10 cellular contexts compared by ENCODE assay signal in the genomic region with DNA sequence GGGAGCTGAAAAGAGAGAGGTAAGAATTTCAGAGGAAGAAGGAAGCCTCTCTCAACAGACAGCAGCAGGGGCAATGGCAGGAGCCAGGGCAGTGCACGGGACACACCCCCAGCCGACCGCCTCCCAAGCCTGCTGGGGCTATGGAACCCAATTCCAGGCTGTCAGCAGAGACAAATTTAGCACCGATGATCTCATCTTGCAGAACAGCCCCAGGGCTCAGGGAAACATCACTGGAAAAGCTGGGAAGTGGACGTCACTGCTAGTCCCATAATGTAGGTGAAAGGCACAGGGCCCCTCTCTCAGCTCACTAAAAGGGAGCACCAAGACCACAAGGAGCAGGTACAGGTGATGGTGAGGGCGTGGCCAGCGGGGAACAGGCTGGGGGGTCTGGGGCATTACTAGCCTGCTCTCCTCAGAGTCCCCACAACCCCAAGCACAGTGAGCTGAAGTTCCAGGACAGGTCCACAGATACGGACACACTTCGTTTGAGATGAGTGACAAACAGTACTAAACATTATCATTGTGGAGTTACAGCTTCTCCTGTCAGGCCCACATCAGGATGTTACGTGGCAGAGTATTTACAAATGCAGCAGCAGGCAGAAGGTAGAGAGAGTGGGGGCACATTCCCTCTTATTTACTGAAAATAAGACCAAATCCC.
DNase-seq lines count a peak whose midpoint lies in the region; TF ChIP-seq lines count a peak whose summit lies in the region.
"Had no signal": no experiment of that assay in that cellular context is flagged by ENCODE, and none has a peak within 500 bp of the region (broad histone marks: within the 10 kb centered on the region; RNA-seq: fewer than 3 reads in every experiment).

No MANE protein-coding gene starts in this region.

- H3K4me3 ChIP-seq in fibroblast of the aortic adventitia (ENCODE audit: low read depth, low read length) (no peak overlapping the region), ovary (no peak overlapping the region)

- no peaks in the 10 kb centered on the region for H3K36me3 ChIP-seq in ovary
- H3K36me3 ChIP-seq: brain microvascular endothelial cell had no signal

- TF ChIP-seq POLR2A in ovary (IDR thresholded peaks at IDR 0.05), result no peak

- DNase-seq in ELF-1 (ENCODE audit: low read depth, low spot score) (peak; percentile 83), RWPE1 (ENCODE audit: low spot score) (peak; percentile 7), fibroblast of the aortic adventitia (ENCODE audit: low read depth) (peak; percentile 78), ovary (peak; percentile 56 to 71 (median 57)), globus pallidus (ENCODE audit: low spot score) (no peak), NAMALWA (ENCODE audit: low spot score) (no peak)
- DNase-seq in stimulated activated CD4-positive, alpha-beta T cell treated with anti-CD3 and anti-CD28 coated beads, Interleukin-12 subunit alpha, Interleukin-12 subunit beta, amount 100 ng/mL, for 4 hours, result no peak
- DNase-seq in activated T-cell treated with anti-CD3 and anti-CD28 coated beads, Interleukin-2, amount 50 U/mL, for 48 hours, result no peak
- DNase-seq: activated CD4-positive, CD25-positive, alpha-beta regulatory T cell treated with anti-CD3 and anti-CD28 coated beads, Interleukin-2, amount 50 U/mL, for 72 hours; brain microvascular endothelial cell had no signal

- intact Hi-C loops in ovary (cut with DNase I), result no loop called here

- TF ChIP-seq CTCF in RWPE1 (conservative IDR thresholded peaks at IDR 0.05; ENCODE audit: low read depth) (no peak), fibroblast of the aortic adventitia (IDR thresholded peaks at IDR 0.05; ENCODE audit: insufficient read depth, low read length) (no peak), ovary (IDR thresholded peaks at IDR 0.05) (no peak)

- H3K9me3 ChIP-seq in ovary, result no peaks in the 10 kb centered on the region

- H3K27ac ChIP-seq in RWPE1 (no peak overlapping the region), ovary (peak overlapping the region in 1 of 2 donors; percentile 11)
- H3K27ac ChIP-seq: brain microvascular endothelial cell had no signal

- TF ChIP-seq EP300 in ovary (IDR thresholded peaks at IDR 0.05), result no peak

- 51 to 53% (median 52%) methylated on average over 10 of the region's 10 CpGs for WGBS in ovary, 3 donors

- H3K4me1 ChIP-seq in ovary (ENCODE audit: insufficient read depth), result peaks cover 14% of the 10 kb centered on the region

- CTCF ChIA-PET in RWPE1 (lab: Yijun Ruan, JAX), result no interaction called here

- H3K27me3 ChIP-seq in ovary, result no peaks in the 10 kb centered on the region
- H3K27me3 ChIP-seq: brain microvascular endothelial cell had no signal

- POLR2A ChIA-PET in RWPE1 (lab: Yijun Ruan, JAX; ENCODE audit: low non-redundant PET), result no interaction called here

Comparison
In these comparisons a context has a peak if more than half of its experiments do, and no peak if none do; other contexts are left out.
1. DNase-seq: peak in ELF-1 (single experiment), RWPE1 (single experiment), fibroblast of the aortic adventitia (single experiment) and ovary (5 of 5); none in globus pallidus (single experiment), NAMALWA (single experiment), stimulated activated CD4-positive, alpha-beta T cell treated with anti-CD3 and anti-CD28 coated beads, Interleukin-12 subunit alpha, Interleukin-12 subunit beta, amount 100 ng/mL, for 4 hours (single experiment) and activated T-cell treated with anti-CD3 and anti-CD28 coated beads, Interleukin-2, amount 50 U/mL, for 48 hours (0 of 2).